ENCODE assay signal across 32 cellular contexts in the genomic region with DNA sequence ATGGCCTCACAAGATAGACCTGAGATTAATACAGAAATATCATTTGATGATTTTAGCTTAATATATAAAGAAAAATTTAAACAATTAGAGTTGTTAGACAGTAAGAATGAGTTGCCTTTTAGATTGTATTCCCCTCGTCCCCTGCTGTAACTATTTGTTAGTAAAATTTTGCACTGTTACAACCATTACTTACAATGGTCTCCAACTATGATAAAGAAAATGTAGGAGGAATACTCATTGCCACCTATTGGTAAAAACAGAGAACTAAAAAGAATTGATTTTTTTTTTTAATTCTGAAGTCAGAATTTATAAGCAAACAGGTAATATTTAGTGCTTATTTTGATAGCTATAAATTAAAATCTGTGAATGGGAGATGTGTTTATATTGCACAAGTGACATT.
DNase-seq lines count a peak whose midpoint lies in the region; ATAC-seq and TF ChIP-seq lines count a peak whose summit lies in the region.
"Had no signal": no experiment of that assay in that cellular context is flagged by ENCODE, and none has a peak within 500 bp of the region (broad histone marks: within the 10 kb centered on the region; RNA-seq: fewer than 3 reads in every experiment).

No MANE protein-coding gene starts in this region.

- no peaks in the 10 kb centered on the region for H3K27me3 Mint-ChIP-seq in mesothelial cell of epicardium (ENCODE audit: low read depth)
- H3K27me3 Mint-ChIP-seq in effector memory CD8-positive, alpha-beta T cell, result no peaks in the 10 kb centered on the region
- H3K27me3 Mint-ChIP-seq: naive thymus-derived CD4-positive, alpha-beta T cell had no signal

- H3K27me3 ChIP-seq in adipocyte (replicated peaks; ENCODE audit: control insufficient read depth, insufficient read depth, low read length), result no peaks in the 10 kb centered on the region
- H3K27me3 ChIP-seq: BLaER1 treated with 17β-estradiol and CSF1 and Interleukin-3, amounts not matched to agents 10 nM and 100 nM; heart left ventricle; tibial nerve had no signal

- H3K4me3 ChIP-seq in LNCaP clone FGC (ENCODE audit: low read depth, low read length) (no peak overlapping the region), adipocyte (ENCODE audit: low read length) (no peak overlapping the region)
- H3K4me3 ChIP-seq: BLaER1 treated with 17β-estradiol and CSF1 and Interleukin-3, amounts not matched to agents 10 nM and 100 nM; coronary artery; GM12878; heart left ventricle; SK-N-MC; tibial nerve had no signal

- DNase-seq in LNCaP clone FGC (ENCODE audit: low read depth), result no peak
- DNase-seq in adipocyte (ENCODE audit: low read depth), result peak; percentile 15
- DNase-seq in mesothelial cell of epicardium (ENCODE audit: low spot score in 2 of 2, unreplicated experiment in 2 of 2), result no peak
- DNase-seq in GDM1 (lab: John Stamatoyannopoulos, UW), result no peak
- no peak for DNase-seq in effector memory CD8-positive, alpha-beta T cell
- DNase-seq in T1000 (lab: John Stamatoyannopoulos, UW), result no peak
- DNase-seq: ACHN; activated CD4-positive, alpha-beta T cell treated with anti-CD3 and anti-CD28 coated beads, Interleukin-2, amount 50 U/mL, for 1 hour; activated CD4-positive, CD25-positive, alpha-beta regulatory T cell; activated effector memory CD4-positive, alpha-beta T cell treated with Interleukin-2 at 50 U/mL for 16 hours; activated T-cell treated with anti-CD3 and anti-CD28 coated beads, Interleukin-2, amount 50 U/mL, for 1 hour; effector memory CD4-positive, alpha-beta T cell; foreskin fibroblast; HCEC 1CT; heart left ventricle; MV-4-11; naive thymus-derived CD4-positive, alpha-beta T cell; NCI-H146; NCI-H748 treated with DMSO at 0.1 percent for 48 hours; occipital lobe; stimulated activated CD4-positive, alpha-beta T cell treated with anti-CD3 and anti-CD28 coated beads, Interleukin-15, amount 100 ng/mL, for 24 hours; stimulated activated CD4-positive, alpha-beta T cell treated with anti-CD3 and anti-CD28 coated beads, Interleukin-4, amount 100 ng/mL, for 4 hours; T-helper 1 cell had no signal

- no peaks in the 10 kb centered on the region for H3K9me3 ChIP-seq in adipocyte (ENCODE audit: control insufficient read depth, low read length)
- H3K9me3 ChIP-seq: BLaER1 treated with 17β-estradiol and CSF1 and Interleukin-3, amounts not matched to agents 10 nM and 100 nM; tibial nerve had no signal

- H3K36me3 Mint-ChIP-seq in mesothelial cell of epicardium, result no peaks in the 10 kb centered on the region
- H3K36me3 Mint-ChIP-seq in effector memory CD8-positive, alpha-beta T cell (ENCODE audit: insufficient read depth), result no peaks in the 10 kb centered on the region
- H3K36me3 Mint-ChIP-seq: activated naive CD4-positive, alpha-beta T cell treated with anti-CD3 and anti-CD28 coated beads, Interleukin-2, amount 50 U/mL, for 72 hours; naive thymus-derived CD4-positive, alpha-beta T cell had no signal

- H3K9me3 Mint-ChIP-seq in mesothelial cell of epicardium, result peaks cover 10% of the 10 kb centered on the region
- H3K9me3 Mint-ChIP-seq in effector memory CD8-positive, alpha-beta T cell, result peaks cover 0 to 6% of the 10 kb centered on the region in 2 donors

- H3K27ac ChIP-seq in C4-2B, result no peak overlapping the region
- H3K27ac ChIP-seq: BLaER1 treated with 17β-estradiol and CSF1 and Interleukin-3, amounts not matched to agents 10 nM and 100 nM; coronary artery; heart left ventricle; SK-N-MC; tibial nerve had no signal

- ATAC-seq in GM19324 (IDR thresholded peaks at IDR 0.05; ENCODE audit: low FRiP score, unreplicated experiment), result no peak
- ATAC-seq in effector memory CD8-positive, alpha-beta T cell (replicated peaks), result no peak
- ATAC-seq: activated naive CD4-positive, alpha-beta T cell treated with anti-CD3 and anti-CD28 coated beads, Interleukin-2, amount 50 U/mL, for 72 hours; esophagus mucosa; GM12878; heart left ventricle; naive thymus-derived CD4-positive, alpha-beta T cell had no signal

- no peak overlapping the region for H3K9ac ChIP-seq in adipocyte (ENCODE audit: low read length)
- H3K9ac ChIP-seq: BLaER1 treated with 17β-estradiol and CSF1 and Interleukin-3, amounts not matched to agents 10 nM and 100 nM had no signal

- H3K4me3 Mint-ChIP-seq in mesothelial cell of epicardium, result no peak overlapping the region
- H3K4me3 Mint-ChIP-seq in effector memory CD8-positive, alpha-beta T cell, result no peak overlapping the region
- H3K4me3 Mint-ChIP-seq: naive thymus-derived CD4-positive, alpha-beta T cell had no signal

- no peak overlapping the region for H3K27ac Mint-ChIP-seq in mesothelial cell of epicardium
- H3K27ac Mint-ChIP-seq in effector memory CD8-positive, alpha-beta T cell, result no peak overlapping the region
- H3K27ac Mint-ChIP-seq: activated naive CD4-positive, alpha-beta T cell treated with anti-CD3 and anti-CD28 coated beads, Interleukin-2, amount 50 U/mL, for 72 hours; naive thymus-derived CD4-positive, alpha-beta T cell had no signal

- TF ChIP-seq CTCF in C4-2B (conservative IDR thresholded peaks at IDR 0.05) (peak; percentile 45), LNCaP clone FGC (IDR thresholded peaks at IDR 0.05; ENCODE audit: control insufficient read depth, extremely low read depth, insufficient read depth) (0 out of 2 replicates have a peak, but pooled peaks have one; percentile 19), mesothelial cell of epicardium (IDR thresholded peaks at IDR 0.05; ENCODE audit: unreplicated experiment) (peak; percentile 45)

- no peaks in the 10 kb centered on the region for H3K36me3 ChIP-seq in adipocyte (ENCODE audit: control insufficient read depth, insufficient read depth, low read length, severe bottlenecking)
- H3K36me3 ChIP-seq: BLaER1 treated with 17β-estradiol and CSF1 and Interleukin-3, amounts not matched to agents 10 nM and 100 nM; heart left ventricle; tibial nerve had no signal

- H3K4me1 ChIP-seq in adipocyte (ENCODE audit: control insufficient read depth, insufficient read depth, low read length), result no peaks in the 10 kb centered on the region
- H3K4me1 ChIP-seq: BLaER1 treated with 17β-estradiol and CSF1 and Interleukin-3, amounts not matched to agents 10 nM and 100 nM had no signal

- peaks cover 5% of the 10 kb centered on the region for H3K4me1 Mint-ChIP-seq in mesothelial cell of epicardium
- H3K4me1 Mint-ChIP-seq in effector memory CD8-positive, alpha-beta T cell (ENCODE audit: low read depth in 2 of 2), result no peaks in the 10 kb centered on the region
- H3K4me1 Mint-ChIP-seq: naive thymus-derived CD4-positive, alpha-beta T cell had no signal
